ENCODE assay signal across 22 cellular contexts in the genomic region with DNA sequence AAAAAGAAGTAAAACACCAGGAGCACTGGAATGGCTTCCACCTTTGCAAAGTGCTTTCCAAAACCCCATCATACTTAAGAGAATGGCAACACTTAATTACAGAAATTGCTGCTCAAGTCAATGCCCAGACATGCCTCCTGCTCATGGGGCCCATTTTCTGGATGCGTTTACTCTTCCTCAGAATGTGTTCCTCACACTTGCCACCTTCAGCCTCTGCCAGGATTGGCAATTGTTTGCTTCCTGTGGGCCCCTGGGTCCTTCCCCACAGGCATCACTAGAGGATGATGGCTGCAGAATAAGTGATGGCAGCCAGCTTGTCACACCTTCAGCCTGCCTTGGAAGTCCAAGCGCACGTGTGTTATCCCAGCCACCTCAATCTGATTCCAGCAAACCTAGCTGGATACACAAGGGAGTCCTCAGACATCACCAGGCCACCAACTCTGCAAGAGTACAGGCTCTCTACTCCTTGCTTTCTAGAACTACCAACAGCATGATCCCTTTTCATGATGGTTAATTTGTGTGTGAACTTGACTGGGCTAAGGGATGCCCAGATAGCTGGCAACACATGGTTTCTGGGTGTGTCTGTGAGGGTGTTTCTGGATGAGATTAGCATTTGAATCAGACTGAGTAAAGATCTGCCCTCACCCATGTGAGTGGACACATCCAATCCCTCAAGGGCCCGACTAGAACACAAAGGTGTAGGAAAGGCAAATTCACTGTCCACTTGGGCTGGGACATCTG. TPM values are rescaled to one million over a fixed set of nuclear protein-coding genes. Genes with fewer than 3 reads are reported as not detected.
DNase-seq lines count a peak whose midpoint lies in the region; ATAC-seq, FAIRE-seq and TF ChIP-seq lines count a peak whose summit lies in the region.
"Had no signal": no experiment of that assay in that cellular context is flagged by ENCODE, and none has a peak within 500 bp of the region (broad histone marks: within the 10 kb centered on the region; RNA-seq: fewer than 3 reads in every experiment).

No MANE protein-coding gene starts in this region.

- WGBS in HepG2 (ENCODE audit: low lambda C conversion rate), result 16% methylated on average over 2 of the region's 4 CpGs
- WGBS in right lobe of liver (ENCODE audit: insufficient coverage, low coverage, low lambda C conversion rate, missing lambda C conversion rate), result 81% methylated on average over 2 of the region's 4 CpGs
- WGBS in pancreas, 2 donors, result 82 to 92% methylated on average over 4 of the region's 4 CpGs

- in situ Hi-C loops in HepG2 (cut with HindIII; ENCODE audit: extremely low pct_ligation_motif_present, low pct_unique_long_range_greater_than_20kb), result no loop called here

- no peaks in the 10 kb centered on the region for H3K27me3 Mint-ChIP-seq in T-cell
- H3K27me3 Mint-ChIP-seq in naive thymus-derived CD4-positive, alpha-beta T cell, result no peaks in the 10 kb centered on the region

- H3K9me3 ChIP-seq in HepG2 (ENCODE audit: low read length) (no peaks in the 10 kb centered on the region), right lobe of liver (no peaks in the 10 kb centered on the region), pancreas (no peaks in the 10 kb centered on the region)
- no peaks in the 10 kb centered on the region for H3K9me3 ChIP-seq in naive thymus-derived CD4-positive, alpha-beta T cell (ENCODE audit: control insufficient read depth in 2 of 3, low read length in 3 of 3)
- H3K9me3 ChIP-seq: SJSA1 had no signal

- no peak for TF ChIP-seq RAD21 in HepG2 (CRISPR knock-in tag; IDR thresholded peaks at IDR 0.05)

- no peaks in the 10 kb centered on the region for H4K20me1 ChIP-seq in HepG2 (ENCODE audit: insufficient read depth, low read length)

- no peak for TF ChIP-seq POLR2A in HepG2 (IDR thresholded peaks at IDR 0.05; ENCODE audit: insufficient read depth in 1 of 2, low read depth in 2 of 2, low read length in 2 of 2)
- no peak for TF ChIP-seq POLR2A in right lobe of liver (IDR thresholded peaks at IDR 0.05)

- H3K4me2 ChIP-seq in HepG2 (ENCODE audit: low read depth, low read length), result no peak overlapping the region

- no peaks in the 10 kb centered on the region for H3K9me3 Mint-ChIP-seq in T-cell
- peaks cover 0 to 2% (median 0%) of the 10 kb centered on the region in 11 donors for H3K9me3 Mint-ChIP-seq in naive thymus-derived CD4-positive, alpha-beta T cell
- H3K9me3 Mint-ChIP-seq: CD8-positive, alpha-beta T cell had no signal

- intact Hi-C loops in HepG2 (cut with micrococcal nuclease; ENCODE audit: unreplicated experiment) (no loop called here), right lobe of liver (cut with DNase I) (no loop called here), pancreas (cut with DNase I) (no loop called here)
- intact Hi-C loops in naive thymus-derived CD4-positive, alpha-beta T cell (cut with micrococcal nuclease), result loop anchor here in 1 of 2 donors (10.0 kb wide), 1 partner anchor 1640 kb away; the partner anchor contains the start of gene MRPS25

- no peak for TF ChIP-seq EP300 in HepG2 (IDR thresholded peaks at IDR 0.05; ENCODE audit: low read depth in 2 of 2, low read length in 2 of 2)
- no peak for TF ChIP-seq EP300 in HepG2 (CRISPR knock-in tag; IDR thresholded peaks at IDR 0.05; ENCODE audit: borderline replicate concordance)

- H3K4me3 Mint-ChIP-seq in T-cell, result no peak overlapping the region
- peak overlapping the region in 2 of 10 donors; percentile 5 to 48 for H3K4me3 Mint-ChIP-seq in naive thymus-derived CD4-positive, alpha-beta T cell
- H3K4me3 Mint-ChIP-seq: CD8-positive, alpha-beta T cell had no signal

- no peak overlapping the region for H2AFZ ChIP-seq in HepG2 (ENCODE audit: low read length)

- POLR2A ChIA-PET in HepG2 (lab: Yijun Ruan, JAX) (no interaction called here), T-cell (lab: Charles Lee) (no interaction called here)
- POLR2A ChIA-PET in naive thymus-derived CD4-positive, alpha-beta T cell (lab: Charles Lee), result interaction anchor here (0.7 to 3.0 kb wide), 4 partner anchors 9 to 1006 kb away, joined by 3 to 24 read pairs (median 4); no protein-coding TSS in a partner anchor

- H3K27ac Mint-ChIP-seq in T-cell, result peak overlapping the region; percentile 77 to 79
- H3K27ac Mint-ChIP-seq in naive thymus-derived CD4-positive, alpha-beta T cell, result peak overlapping the region in 7 of 9 donors; percentile 59 to 85 (median 75)
- H3K27ac Mint-ChIP-seq: CD8-positive, alpha-beta T cell had no signal

- FAIRE-seq in HepG2 (lab: Jason Lieb, UNC), result no peak
- FAIRE-seq in pancreas (lab: Jason Lieb, UNC), result no peak
- FAIRE-seq: GM12892 had no signal

- H3K36me3 Mint-ChIP-seq in T-cell, result no peaks in the 10 kb centered on the region
- peaks cover 0 to 10% (median 0%) of the 10 kb centered on the region in 5 donors for H3K36me3 Mint-ChIP-seq in naive thymus-derived CD4-positive, alpha-beta T cell

- H3K79me2 ChIP-seq in HepG2 (ENCODE audit: insufficient read depth, low read length), result no peaks in the 10 kb centered on the region

- no peaks in the 10 kb centered on the region for H3K27me3 ChIP-seq in HepG2 (ENCODE audit: control insufficient read depth in 1 of 2, insufficient read depth in 2 of 2, low read length in 2 of 2)
- no peaks in the 10 kb centered on the region for H3K27me3 ChIP-seq in right lobe of liver
- H3K27me3 ChIP-seq in naive thymus-derived CD4-positive, alpha-beta T cell (ENCODE audit: control insufficient read depth in 2 of 2, insufficient read depth in 2 of 2, low read length in 2 of 2), result no peaks in the 10 kb centered on the region
- H3K27me3 ChIP-seq in pancreas, result no peaks in the 10 kb centered on the region

- H3K4me3 ChIP-seq in HepG2 (replicated peaks in 1 of 3; ENCODE audit: insufficient read depth in 1 of 3, low read depth in 2 of 3, low read length in 3 of 3) (no peak overlapping the region), right lobe of liver (no peak overlapping the region), pancreas (no peak overlapping the region)
- H3K4me3 ChIP-seq in naive thymus-derived CD4-positive, alpha-beta T cell (ENCODE audit: low read length), result no peak overlapping the region
- H3K4me3 ChIP-seq: SJSA1 had no signal

- CTCF ChIA-PET in HepG2 (lab: Yijun Ruan, JAX; ENCODE audit: low intra/inter-chr PET ratio, low total read pairs) (no interaction called here), T-cell (lab: Charles Lee) (interaction anchor here in 1 of 2 donors (0.9 to 2.9 kb wide), 2 partner anchors 23 to 27 kb away, joined by 5 to 17 read pairs; no protein-coding TSS in a partner anchor)
- CTCF ChIA-PET in naive thymus-derived CD4-positive, alpha-beta T cell (lab: Charles Lee), result interaction anchor here (0.9 to 1.4 kb wide), 2 partner anchors 28 to 79 kb away, joined by 3 to 5 read pairs; no protein-coding TSS in a partner anchor

- H3K36me3 ChIP-seq in HepG2 (replicated peaks in 1 of 2; ENCODE audit: control insufficient read depth in 1 of 2, insufficient read depth in 2 of 2, low read length in 2 of 2), result no peaks in the 10 kb centered on the region
- no peaks in the 10 kb centered on the region for H3K36me3 ChIP-seq in right lobe of liver
- no peaks in the 10 kb centered on the region for H3K36me3 ChIP-seq in naive thymus-derived CD4-positive, alpha-beta T cell (ENCODE audit: control insufficient read depth in 2 of 3, insufficient read depth in 3 of 3, low read length in 3 of 3)
- no peaks in the 10 kb centered on the region for H3K36me3 ChIP-seq in pancreas
- H3K36me3 ChIP-seq: SJSA1 had no signal

- no TSS peak for BruUV-seq in HepG2 (replicated peaks; lab: Mats Ljungman, UMichigan)

- DNase-seq in HepG2 (ENCODE audit: low spot score), result no peak
- DNase-seq in right lobe of liver, result no peak
- no peak for DNase-seq in T-cell
- no peak for DNase-seq in naive thymus-derived CD4-positive, alpha-beta T cell
- no peak for DNase-seq in MV-4-11 (lab: John Stamatoyannopoulos, UW)
- DNase-seq in NOMO-1 treated with dmso at 0.1 percent for 144 hours (lab: John Stamatoyannopoulos, UW; ENCODE audit: unreplicated experiment), result no peak
- DNase-seq in pancreas, result no peak
- DNase-seq: CD8-positive, alpha-beta T cell; DND-41; GOT3; NCI-H1105 treated with DMSO at 0.1 percent for 48 hours; NCI-H1694; NCI-H2081; NCI-H2171; NCI-H345; NCI-H524 treated with DMSO at 0.1 percent for 48 hours had no signal

- TF ChIP-seq CTCF in HepG2 (CRISPR knock-in tag; IDR thresholded peaks at IDR 0.05) (no peak), right lobe of liver (IDR thresholded peaks at IDR 0.05) (no peak), pancreas (IDR thresholded peaks at IDR 0.05) (no peak)

- peaks cover 61 to 69% (median 69%) of the 10 kb centered on the region in 3 donors for H3K4me1 Mint-ChIP-seq in T-cell
- peaks cover 37 to 72% (median 59%) of the 10 kb centered on the region in 7 donors for H3K4me1 Mint-ChIP-seq in naive thymus-derived CD4-positive, alpha-beta T cell

- H3K4me1 ChIP-seq in HepG2 (ENCODE audit: insufficient read depth, low read length) (peaks cover 65% of the 10 kb centered on the region), right lobe of liver (peaks cover 0 to 8% (median 0%) of the 10 kb centered on the region in 4 donors), pancreas (no peaks in the 10 kb centered on the region)
- H3K4me1 ChIP-seq in naive thymus-derived CD4-positive, alpha-beta T cell (ENCODE audit: control insufficient read depth in 2 of 2, insufficient read depth in 2 of 2, low read length in 2 of 2), result peaks cover 25 to 51% of the 10 kb centered on the region in 2 donors
- H3K4me1 ChIP-seq: SJSA1 had no signal

- H3K27ac ChIP-seq in HepG2 (ENCODE audit: extremely low read length, insufficient read depth, low read length), result no peak overlapping the region
- H3K27ac ChIP-seq in right lobe of liver, result no peak overlapping the region
- H3K27ac ChIP-seq in naive thymus-derived CD4-positive, alpha-beta T cell (ENCODE audit: low read depth, low read length), result no peak overlapping the region
- no peak overlapping the region for H3K27ac ChIP-seq in pancreas
- H3K27ac ChIP-seq: SJSA1 had no signal

- ATAC-seq in HepG2 (no peak), right lobe of liver (no peak), T-cell (replicated peaks in 1 of 4) (no peak), HG02885 (IDR thresholded peaks at IDR 0.05; ENCODE audit: poor library complexity, unreplicated experiment) (no peak), pancreas (no peak)
- ATAC-seq in naive thymus-derived CD4-positive, alpha-beta T cell, result no peak
- ATAC-seq: CD8-positive, alpha-beta T cell; HCT116; Right ventricle myocardium inferior had no signal

- no peak overlapping the region for H3K9ac ChIP-seq in HepG2 (ENCODE audit: insufficient read depth, low read depth, low read length)

RNA-seq across cellular contexts. Expression of gene NUP210, which starts 4.9 kb away (rescaled TPM):
- 18.2 and 35.2 TPM in 2 replicates for total RNA-seq in HepG2 (2016; rRNA removed; fragmentation: Illumina TruSeq; extraction: Trizol)
- total RNA-seq in HepG2 (2016; cell fraction: cytosol; rRNA removed; fragmentation: Illumina TruSeq; extraction: Trizol; ENCODE audit: low read depth), result 2.4 and 3.0 TPM in 2 replicates
- 13.5 and 35.7 TPM in 2 replicates for total RNA-seq in HepG2 (2016; cell fraction: insoluble cytoplasmic fraction; rRNA removed; fragmentation: Illumina TruSeq; extraction: Trizol)
- total RNA-seq in HepG2 (2016; cell fraction: membrane; rRNA removed; fragmentation: Illumina TruSeq; extraction: Trizol), result 7.5 TPM in 2 replicates
- total RNA-seq in HepG2 (2016; cell fraction: nucleus; rRNA removed; fragmentation: Illumina TruSeq; extraction: Trizol), result 48.2 and 58.1 TPM in 2 replicates
- 31.6 and 44.3 TPM in 2 replicates for polyA plus RNA-seq in HepG2 (2011; rRNA removed)
- polyA plus RNA-seq in HepG2 (2011; cell fraction: cytosol; rRNA removed), result 17.7 and 20.2 TPM in 2 replicates
- 105 and 126 TPM in 2 replicates for polyA plus RNA-seq in HepG2 (2011; cell fraction: nucleus; rRNA removed)
- 34.3 and 44.8 TPM in 2 replicates for polyA plus RNA-seq in HepG2 (2012)
- polyA plus RNA-seq in HepG2 (2016; cell fraction: cytosol; fragmentation: Illumina TruSeq; extraction: Trizol; ENCODE audit: low read depth), result 1.3 and 1.6 TPM in 2 replicates
- polyA plus RNA-seq in HepG2 (2016; cell fraction: insoluble cytoplasmic fraction; fragmentation: Illumina TruSeq; extraction: Trizol; ENCODE audit: low read depth), result 10.1 and 14.0 TPM in 2 replicates
- 2.8 and 3.5 TPM in 2 replicates for polyA plus RNA-seq in HepG2 (2016; cell fraction: membrane; fragmentation: Illumina TruSeq; extraction: Trizol; ENCODE audit: low read depth)
- polyA plus RNA-seq in HepG2 (2016; cell fraction: nucleus; fragmentation: Illumina TruSeq; extraction: Trizol; ENCODE audit: insufficient read depth, low read depth), result 83.4 and 84.9 TPM in 2 replicates
- polyA minus RNA-seq in HepG2 (2011; rRNA and poly(A)+ RNA removed; ENCODE audit: low replicate concordance), result 104 and 110 TPM in 2 replicates
- polyA minus RNA-seq in HepG2 (2011; cell fraction: cytosol; rRNA and poly(A)+ RNA removed), result 31.9 and 35.7 TPM in 2 replicates
- 50.5 and 60.3 TPM in 2 replicates for polyA minus RNA-seq in HepG2 (2011; cell fraction: nucleus; rRNA and poly(A)+ RNA removed)
- total RNA-seq in right lobe of liver, result 10 to 100 TPM; 11.7 to 17.7 (median 15.6) TPM
- total RNA-seq in T-cell, result 100 to 1,000 TPM; 117 to 148 (median 125) TPM
- total RNA-seq in naive thymus-derived CD4-positive, alpha-beta T cell, result 100 to 1,000 TPM; 131 to 164 (median 150) TPM
- 10 to 100 TPM; 52.6 to 93.6 TPM for polyA plus RNA-seq in naive thymus-derived CD4-positive, alpha-beta T cell
- total RNA-seq in pancreas, result 10 to 100 TPM in 2 of 6 donors, 1 to 10 TPM in 4; 7.6 to 12.5 (median 8.9) TPM
- polyA plus RNA-seq in pancreas, result 10 to 100 TPM; 10.9 to 12.4 TPM
- total RNA-seq: LHCN-M2 had no signal

RNA-seq across cellular contexts. Expression of gene HDAC11, which starts 55.1 kb away (rescaled TPM):
- 10.5 and 13.7 TPM in 2 replicates for total RNA-seq in HepG2 (2016; rRNA removed; fragmentation: Illumina TruSeq; extraction: Trizol)
- total RNA-seq in HepG2 (2016; cell fraction: cytosol; rRNA removed; fragmentation: Illumina TruSeq; extraction: Trizol; ENCODE audit: low read depth), result 4.0 and 4.5 TPM in 2 replicates
- total RNA-seq in HepG2 (2016; cell fraction: insoluble cytoplasmic fraction; rRNA removed; fragmentation: Illumina TruSeq; extraction: Trizol), result 8.3 and 12.0 TPM in 2 replicates
- total RNA-seq in HepG2 (2016; cell fraction: membrane; rRNA removed; fragmentation: Illumina TruSeq; extraction: Trizol), result 8.1 and 8.4 TPM in 2 replicates
- 5.7 and 8.2 TPM in 2 replicates for total RNA-seq in HepG2 (2016; cell fraction: nucleus; rRNA removed; fragmentation: Illumina TruSeq; extraction: Trizol)
- 33.1 and 49.7 TPM in 2 replicates for polyA plus RNA-seq in HepG2 (2011; rRNA removed)
- 45.0 and 52.1 TPM in 2 replicates for polyA plus RNA-seq in HepG2 (2011; cell fraction: cytosol; rRNA removed)
- polyA plus RNA-seq in HepG2 (2011; cell fraction: nucleus; rRNA removed), result 54.1 and 56.2 TPM in 2 replicates
- polyA plus RNA-seq in HepG2 (2012), result 51.6 and 55.6 TPM in 2 replicates
- polyA plus RNA-seq in HepG2 (2016; cell fraction: cytosol; fragmentation: Illumina TruSeq; extraction: Trizol; ENCODE audit: low read depth), result 4.4 and 6.3 TPM in 2 replicates
- polyA plus RNA-seq in HepG2 (2016; cell fraction: insoluble cytoplasmic fraction; fragmentation: Illumina TruSeq; extraction: Trizol; ENCODE audit: low read depth), result 9.3 and 10.5 TPM in 2 replicates
- 7.6 and 9.8 TPM in 2 replicates for polyA plus RNA-seq in HepG2 (2016; cell fraction: membrane; fragmentation: Illumina TruSeq; extraction: Trizol; ENCODE audit: low read depth)
- polyA plus RNA-seq in HepG2 (2016; cell fraction: nucleus; fragmentation: Illumina TruSeq; extraction: Trizol; ENCODE audit: insufficient read depth, low read depth), result 10.6 and 11.8 TPM in 2 replicates
- polyA minus RNA-seq in HepG2 (2011; rRNA and poly(A)+ RNA removed; ENCODE audit: low replicate concordance), result 4.8 and 66.6 TPM in 2 replicates
- polyA minus RNA-seq in HepG2 (2011; cell fraction: cytosol; rRNA and poly(A)+ RNA removed), result 29.4 and 31.1 TPM in 2 replicates
- 21.3 and 22.1 TPM in 2 replicates for polyA minus RNA-seq in HepG2 (2011; cell fraction: nucleus; rRNA and poly(A)+ RNA removed)
- total RNA-seq in right lobe of liver, result 10 to 100 TPM in 1 of 6 experiments, 1 to 10 TPM in 5; 2.2 to 10.8 (median 5.0) TPM
- total RNA-seq in T-cell, result 10 to 100 TPM in 1 of 5 donors, 1 to 10 TPM in 4; 5.9 to 10.4 (median 7.9) TPM
- total RNA-seq in naive thymus-derived CD4-positive, alpha-beta T cell, result 1 to 10 TPM; 1.2 to 8.0 (median 7.3) TPM
- 1 to 10 TPM; 4.5 to 6.3 TPM for polyA plus RNA-seq in naive thymus-derived CD4-positive, alpha-beta T cell
- total RNA-seq in pancreas, result 10 to 100 TPM; 22.0 to 40.3 (median 27.4) TPM
- polyA plus RNA-seq in pancreas, result 10 to 100 TPM; 20.4 to 26.6 TPM
